ENCODE assay signal across 13 cellular contexts in the genomic region with DNA sequence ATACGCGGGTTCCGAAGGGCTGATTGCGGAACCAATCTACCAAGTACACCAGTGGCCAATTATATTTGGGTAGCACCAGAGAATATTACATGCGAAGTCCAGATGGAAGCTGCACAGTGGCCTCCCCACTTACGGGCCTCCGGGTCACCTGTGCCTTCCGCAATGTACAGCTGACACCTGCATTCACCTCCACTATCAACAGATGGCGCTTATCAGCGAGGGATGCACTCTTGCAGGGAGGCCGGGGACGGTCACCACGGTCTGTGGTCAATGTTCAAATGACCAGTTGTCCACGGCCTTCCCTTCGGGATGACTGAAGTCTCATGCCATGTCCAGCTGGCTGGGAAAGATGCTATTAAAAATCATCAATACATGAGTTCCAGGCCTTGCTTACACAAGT. TPM values are rescaled to one million over a fixed set of nuclear protein-coding genes. Genes with fewer than 3 reads are reported as not detected.
DNase-seq lines count a peak whose midpoint lies in the region; ATAC-seq, FAIRE-seq and TF ChIP-seq lines count a peak whose summit lies in the region.
"Had no signal": no experiment of that assay in that cellular context is flagged by ENCODE, and none has a peak within 500 bp of the region (broad histone marks: within the 10 kb centered on the region; RNA-seq: fewer than 3 reads in every experiment).

No MANE protein-coding gene starts in this region.

- no peak for TF ChIP-seq POLR2A in A549 (IDR thresholded peaks at IDR 0.05; ENCODE audit: low read length)

- peak; percentile 78 to 91; a peak in 5 of 6 replicates for ATAC-seq in A549
- ATAC-seq in RWPE2 (ENCODE audit: low read depth) = no peak
- no peak for ATAC-seq in HG02763 (IDR thresholded peaks at IDR 0.05; ENCODE audit: unreplicated experiment)
- ATAC-seq in GM18519 (IDR thresholded peaks at IDR 0.05; ENCODE audit: low FRiP score, unreplicated experiment) = no peak

- H3K4me2 ChIP-seq in A549 = no peak overlapping the region

- FAIRE-seq in A549 (lab: Jason Lieb, UNC) = no peak

- peak; percentile 35 to 58 for DNase-seq in A549 (ENCODE audit: low read depth in 1 of 2, low spot score in 1 of 2)
- no peak for DNase-seq in GM13977 (ENCODE audit: low spot score)
- DNase-seq in RWPE2 (ENCODE audit: low spot score) = no peak
- peak; percentile 46 for DNase-seq in left kidney (ENCODE audit: low read depth, low spot score)
- no peak for DNase-seq in central memory CD4-positive, alpha-beta T cell
- no peak for DNase-seq in midbrain (lab: John Stamatoyannopoulos, UW)
- DNase-seq: activated CD8-positive, alpha-beta memory T cell treated with anti-CD3 and anti-CD28 coated beads, Interleukin-2, amount 50 U/mL, for 4 hours; effector CD4-positive, alpha-beta T cell; glutamatergic neuron; NCI-H1092 treated with DMSO at 0.1 percent for 48 hours had no signal

- H3K4me3 ChIP-seq in A549 (no peak overlapping the region), RWPE2 (ENCODE audit: severe bottlenecking) (no peak overlapping the region)
- H3K4me3 ChIP-seq: tibial artery had no signal

- H3K9me3 ChIP-seq in A549 (no peaks in the 10 kb centered on the region; the same call in 2 of the 3 replicates), RWPE2 (ENCODE audit: severe bottlenecking) (no peaks in the 10 kb centered on the region)
- H3K9me3 ChIP-seq: tibial artery had no signal

- CTCF ChIA-PET in A549 (lab: Yijun Ruan, JAX) = interaction anchor here (0.7 to 4.8 kb wide), 14 partner anchors 10 to 741 kb away, joined by 3 to 34 read pairs (median 4); partner anchors contain the start of gene SLIT1

- no peaks in the 10 kb centered on the region for H3K36me3 ChIP-seq in RWPE2 (ENCODE audit: low read depth)
- H3K36me3 ChIP-seq: tibial artery had no signal

- TF ChIP-seq RAD21 in A549 (conservative IDR thresholded peaks at IDR 0.05 in 1 of 2, IDR thresholded peaks at IDR 0.05 in 1 of 2) = peak; percentile 31 to 36; a peak in 3 of 5 replicates

- TF ChIP-seq EP300 in A549 (IDR thresholded peaks at IDR 0.05) = no peak

- 44% methylated on average over 15 of the region's 15 CpGs for WGBS in A549 (ENCODE audit: missing lambda C conversion rate)

- in situ Hi-C loops in GM13977 (cut with MboI; ENCODE audit: low pct_unique_long_range_greater_than_20kb, low sequenced_read_pairs, unreplicated experiment) = no loop called here

- H3K27me3 ChIP-seq in RWPE2 (ENCODE audit: insufficient read depth, poor library complexity, severe bottlenecking) = peaks cover 26% of the 10 kb centered on the region

- H3K27ac ChIP-seq in A549 (no peak overlapping the region), RWPE2 (ENCODE audit: poor library complexity, severe bottlenecking) (no peak overlapping the region)
- H3K27ac ChIP-seq: tibial artery had no signal

- POLR2A ChIA-PET in A549 (lab: Yijun Ruan, JAX) = no interaction called here

- TF ChIP-seq CTCF in A549 (IDR thresholded peaks at IDR 0.05) = peak; percentile 46
- TF ChIP-seq CTCF in GM13977 (IDR thresholded peaks at IDR 0.05; ENCODE audit: extremely low read depth, insufficient read depth, missing control alignments) = peak; percentile 35
- peak; percentile 8 for TF ChIP-seq CTCF in RWPE2 (IDR thresholded peaks at IDR 0.05; ENCODE audit: poor library complexity, severe bottlenecking)

- no peaks in the 10 kb centered on the region for H3K4me1 ChIP-seq in A549
- no peaks in the 10 kb centered on the region for H3K4me1 ChIP-seq in RWPE2 (ENCODE audit: insufficient read depth, poor library complexity, severe bottlenecking)
- H3K4me1 ChIP-seq: tibial artery had no signal

TF ChIP-seq in A549, 52 proteins besides CTCF, POLR2A, EP300 and RAD21:
- TF ChIP-seq SMC3 (IDR thresholded peaks at IDR 0.05) = peak; percentile 46
- TF ChIP-seq, protein P1, sequence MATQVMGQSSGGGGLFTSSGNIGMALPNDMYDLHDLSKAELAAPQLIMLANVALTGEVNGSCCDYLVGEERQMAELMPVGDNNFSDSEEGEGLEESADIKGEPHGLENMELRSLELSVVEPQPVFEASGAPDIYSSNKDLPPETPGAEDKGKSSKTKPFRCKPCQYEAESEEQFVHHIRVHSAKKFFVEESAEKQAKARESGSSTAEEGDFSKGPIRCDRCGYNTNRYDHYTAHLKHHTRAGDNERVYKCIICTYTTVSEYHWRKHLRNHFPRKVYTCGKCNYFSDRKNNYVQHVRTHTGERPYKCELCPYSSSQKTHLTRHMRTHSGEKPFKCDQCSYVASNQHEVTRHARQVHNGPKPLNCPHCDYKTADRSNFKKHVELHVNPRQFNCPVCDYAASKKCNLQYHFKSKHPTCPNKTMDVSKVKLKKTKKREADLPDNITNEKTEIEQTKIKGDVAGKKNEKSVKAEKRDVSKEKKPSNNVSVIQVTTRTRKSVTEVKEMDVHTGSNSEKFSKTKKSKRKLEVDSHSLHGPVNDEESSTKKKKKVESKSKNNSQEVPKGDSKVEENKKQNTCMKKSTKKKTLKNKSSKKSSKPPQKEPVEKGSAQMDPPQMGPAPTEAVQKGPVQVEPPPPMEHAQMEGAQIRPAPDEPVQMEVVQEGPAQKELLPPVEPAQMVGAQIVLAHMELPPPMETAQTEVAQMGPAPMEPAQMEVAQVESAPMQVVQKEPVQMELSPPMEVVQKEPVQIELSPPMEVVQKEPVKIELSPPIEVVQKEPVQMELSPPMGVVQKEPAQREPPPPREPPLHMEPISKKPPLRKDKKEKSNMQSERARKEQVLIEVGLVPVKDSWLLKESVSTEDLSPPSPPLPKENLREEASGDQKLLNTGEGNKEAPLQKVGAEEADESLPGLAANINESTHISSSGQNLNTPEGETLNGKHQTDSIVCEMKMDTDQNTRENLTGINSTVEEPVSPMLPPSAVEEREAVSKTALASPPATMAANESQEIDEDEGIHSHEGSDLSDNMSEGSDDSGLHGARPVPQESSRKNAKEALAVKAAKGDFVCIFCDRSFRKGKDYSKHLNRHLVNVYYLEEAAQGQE (IDR thresholded peaks at IDR 0.05) = no peak

RNA-seq across cellular contexts. Expression of gene SLIT1, which starts 47.6 kb away (rescaled TPM):
- polyA plus RNA-seq in A549 (2011; rRNA removed) (0.09 and 0.12 TPM in 2 replicates), A549 (2017; fragmentation: RNase III; extraction: RNeasy Plus Mini Kit Qiagen cat#74134 plus additional on column Dnase treatment) (0.03 to 0.07 TPM (median 0.05 TPM) in 3 replicates)
- polyA plus RNA-seq in A549 (2012; cell fraction: cytosol; rRNA removed) = 0.03 and 0.06 TPM in 2 replicates
- 0.23 and 0.28 TPM in 2 replicates for polyA plus RNA-seq in A549 (2012; cell fraction: nucleus; rRNA removed)
- 0.34 and 0.41 TPM in 2 replicates for polyA minus RNA-seq in A549 (2011; rRNA and poly(A)+ RNA removed)

Comparison
In these comparisons a context has a peak if more than half of its experiments do, and no peak if none do; other contexts are left out.
1. ATAC-seq: peak in A549 (2 of 2); none in RWPE2 (single experiment), HG02763 (single experiment) and GM18519 (single experiment).
2. DNase-seq: peak in A549 (2 of 2) and left kidney (single experiment); none in GM13977 (single experiment), RWPE2 (single experiment), central memory CD4-positive, alpha-beta T cell (single experiment) and midbrain (single experiment).
3. Peak in every context shown above with its lines, with median percentiles within 50 percentile points of each other: CTCF ChIP-seq.